In genomic region chr2:73283545-73284295, GRCh38 we compare ENCODE assay signal across 1 cellular context.
TF ChIP-seq lines count a peak whose summit lies in the region.

No MANE protein-coding gene starts in this region.

TF ChIP-seq in HepG2, 621 proteins besides CTCF, POLR2A, EP300 and RAD21 (continued from another document and continues in another):
- TF ChIP-seq AHDC1 (CRISPR knock-in tag; IDR thresholded peaks at IDR 0.05; ENCODE audit: borderline replicate concordance) (no peak), ZNF280B (CRISPR knock-in tag; IDR thresholded peaks at IDR 0.05; ENCODE audit: borderline replicate concordance) (peak; percentile 83; the same call in 1 of the 2 replicates), MAF1 (CRISPR knock-in tag; IDR thresholded peaks at IDR 0.05; ENCODE audit: borderline replicate concordance) (no peak), ZNF512B (CRISPR knock-in tag; IDR thresholded peaks at IDR 0.05; ENCODE audit: borderline replicate concordance) (peak; percentile 93; the same call in 1 of the 2 replicates), HINFP (CRISPR knock-in tag; IDR thresholded peaks at IDR 0.05; ENCODE audit: low read depth) (no peak), ZNF512 (CRISPR knock-in tag; IDR thresholded peaks at IDR 0.05) (no peak), KDM2A (CRISPR knock-in tag; IDR thresholded peaks at IDR 0.05; ENCODE audit: borderline replicate concordance, low read depth) (0 out of 2 replicates have a peak, but pooled peaks have one; percentile 47), ZNF850 (CRISPR knock-in tag; conservative IDR thresholded peaks at IDR 0.05) (no peak), HOXA7 (CRISPR knock-in tag; IDR thresholded peaks at IDR 0.05) (no peak), ZSCAN30 (CRISPR knock-in tag; IDR thresholded peaks at IDR 0.05) (no peak), FOXA1 (IDR thresholded peaks at IDR 0.05) (no peak), FOXA1 (CRISPR knock-in tag; IDR thresholded peaks at IDR 0.05) (no peak), ZNF101 (CRISPR knock-in tag; IDR thresholded peaks at IDR 0.05; ENCODE audit: borderline replicate concordance, low read depth) (no peak), ATF7 (IDR thresholded peaks at IDR 0.05) (no peak), ATF7 (CRISPR knock-in tag; IDR thresholded peaks at IDR 0.05) (no peak), REL (CRISPR knock-in tag; conservative IDR thresholded peaks at IDR 0.05) (no peak), ZNF737 (CRISPR knock-in tag; IDR thresholded peaks at IDR 0.05; ENCODE audit: borderline replicate concordance) (no peak), ZBTB7B (CRISPR knock-in tag; IDR thresholded peaks at IDR 0.05) (no peak), ZNF232 (CRISPR knock-in tag; IDR thresholded peaks at IDR 0.05; ENCODE audit: borderline replicate concordance) (no peak), ZBTB2 (CRISPR knock-in tag; IDR thresholded peaks at IDR 0.05; ENCODE audit: low read depth) (no peak), ZNF747 (CRISPR knock-in tag; IDR thresholded peaks at IDR 0.05; ENCODE audit: borderline replicate concordance) (peak; percentile 18; the same call in 1 of the 2 replicates), PAX8 (CRISPR knock-in tag; IDR thresholded peaks at IDR 0.05; ENCODE audit: borderline replicate concordance) (peak; percentile 88; the same call in 1 of the 2 replicates), TBP (CRISPR knock-in tag; IDR thresholded peaks at IDR 0.05) (no peak), ZMYM2 (CRISPR knock-in tag; IDR thresholded peaks at IDR 0.05) (no peak), FOXK1 (CRISPR knock-in tag; IDR thresholded peaks at IDR 0.05; ENCODE audit: borderline replicate concordance, low read depth) (no peak), ATF3 (CRISPR knock-in tag; IDR thresholded peaks at IDR 0.05) (no peak), HES4 (CRISPR knock-in tag; IDR thresholded peaks at IDR 0.05; ENCODE audit: borderline replicate concordance) (peak; percentile 33; the same call in 1 of the 2 replicates), ARHGAP35 (CRISPR knock-in tag; IDR thresholded peaks at IDR 0.05; ENCODE audit: borderline replicate concordance) (no peak; the same call in none of the 2 replicates), ZNF362 (CRISPR knock-in tag; IDR thresholded peaks at IDR 0.05; ENCODE audit: borderline replicate concordance) (no peak), ZNF335 (CRISPR knock-in tag; IDR thresholded peaks at IDR 0.05) (no peak), ZNF570 (CRISPR knock-in tag; IDR thresholded peaks at IDR 0.05; ENCODE audit: borderline replicate concordance) (no peak), ZNF510 (CRISPR knock-in tag; IDR thresholded peaks at IDR 0.05; ENCODE audit: low read depth) (no peak), ZNF446 (CRISPR knock-in tag; IDR thresholded peaks at IDR 0.05) (peak; percentile 39; the same call in 1 of the 2 replicates), FOXA3 (CRISPR knock-in tag; IDR thresholded peaks at IDR 0.05) (no peak), ZNF136 (CRISPR knock-in tag; IDR thresholded peaks at IDR 0.05; ENCODE audit: low read depth) (no peak), LBX2 (CRISPR knock-in tag; IDR thresholded peaks at IDR 0.05; ENCODE audit: borderline replicate concordance) (no peak), ZBTB20 (CRISPR knock-in tag; IDR thresholded peaks at IDR 0.05; ENCODE audit: borderline replicate concordance, low read depth) (no peak), HHEX (CRISPR knock-in tag; IDR thresholded peaks at IDR 0.05) (no peak), HNRNPK (IDR thresholded peaks at IDR 0.05; ENCODE audit: low read depth, low read length, poor library complexity, severe bottlenecking) (no peak), ZNF720 (CRISPR knock-in tag; IDR thresholded peaks at IDR 0.05) (no peak), ZNF256 (CRISPR knock-in tag; conservative IDR thresholded peaks at IDR 0.05) (no peak), KMT2B (CRISPR knock-in tag; IDR thresholded peaks at IDR 0.05) (no peak), SUZ12 (IDR thresholded peaks at IDR 0.05; ENCODE audit: low read depth, low read length) (no peak), CEBPB (IDR thresholded peaks at IDR 0.05; ENCODE audit: borderline replicate concordance, low read depth, low read length) (no peak), ZNF383 (CRISPR knock-in tag; IDR thresholded peaks at IDR 0.05; ENCODE audit: borderline replicate concordance) (no peak), ZFP36L1 (CRISPR knock-in tag; IDR thresholded peaks at IDR 0.05) (no peak), ZFP36 (IDR thresholded peaks at IDR 0.05; ENCODE audit: borderline replicate concordance, low read depth, low read length, partially characterized antibody) (no peak), CBX2 (IDR thresholded peaks at IDR 0.05; ENCODE audit: low read depth, low read length) (no peak), CBX2 (CRISPR knock-in tag; IDR thresholded peaks at IDR 0.05; ENCODE audit: low read depth) (no peak), SAP130 (CRISPR knock-in tag; IDR thresholded peaks at IDR 0.05; ENCODE audit: low read depth) (peak; percentile 43; the same call in 1 of the 2 replicates), ATM (IDR thresholded peaks at IDR 0.05; ENCODE audit: borderline replicate concordance) (no peak), RELA (CRISPR knock-in tag; IDR thresholded peaks at IDR 0.05) (no peak), ETV6 (CRISPR knock-in tag; conservative IDR thresholded peaks at IDR 0.05) (no peak), RFXAP (CRISPR knock-in tag; IDR thresholded peaks at IDR 0.05; ENCODE audit: borderline replicate concordance) (no peak), SRF (IDR thresholded peaks at IDR 0.05; ENCODE audit: low read depth, low read length) (no peak), RBAK (CRISPR knock-in tag; IDR thresholded peaks at IDR 0.05) (no peak), ZNF30 (CRISPR knock-in tag; IDR thresholded peaks at IDR 0.05) (no peak), SMARCE1 (IDR thresholded peaks at IDR 0.05; ENCODE audit: borderline replicate concordance) (no peak), ZNF775 (CRISPR knock-in tag; IDR thresholded peaks at IDR 0.05; ENCODE audit: borderline replicate concordance) (no peak)
